9 cellular contexts compared by ENCODE assay signal in genomic region chr6:158284340-158285210, GRCh38. TPM values are rescaled to one million over a fixed set of nuclear protein-coding genes. Genes with fewer than 3 reads are reported as not detected.
DNase-seq lines count a peak whose midpoint lies in the region; ATAC-seq, FAIRE-seq and TF ChIP-seq lines count a peak whose summit lies in the region.
"Had no signal": no experiment of that assay in that cellular context is flagged by ENCODE, and none has a peak within 500 bp of the region (broad histone marks: within the 10 kb centered on the region; RNA-seq: fewer than 3 reads in every experiment).

No MANE protein-coding gene starts in this region.

- H3K4me1 Mint-ChIP-seq in activated naive CD4-positive, alpha-beta T cell treated with anti-CD3 and anti-CD28 coated beads, Interleukin-2, amount 10 ng/mL, durations not matched to agents 7 days and 5 days: peaks cover 43% of the 10 kb centered on the region

- H3K4me2 ChIP-seq in keratinocyte (ENCODE audit: control insufficient read depth, extremely low read depth, insufficient read depth, low read depth, low read length): peak overlapping the region; percentile 74

- H3K4me3 ChIP-seq in keratinocyte (ENCODE audit: control insufficient read depth in 2 of 3, extremely low read depth in 1 of 3, insufficient read depth in 2 of 3, low read depth in 1 of 3, low read length in 3 of 3) (peak overlapping the region in 1 of 3 experiments; percentile 14), thyroid gland (replicated peaks in 1 of 3) (no peak overlapping the region)

- no peak for DNase-seq in activated naive CD4-positive, alpha-beta T cell treated with anti-CD3 and anti-CD28 coated beads, Interleukin-2, amount 10 ng/mL, durations not matched to agents 7 days and 5 days
- no peak for DNase-seq in activated naive CD4-positive, alpha-beta T cell treated with anti-CD3 and anti-CD28 coated beads, Interleukin-2, amount 50 U/mL, for 16 hours
- DNase-seq in brain pericyte (ENCODE audit: low read depth, low spot score) (peak; percentile 41), keratinocyte (ENCODE audit: low read depth, low spot score) (no peak), thyroid gland (peak; percentile 89 to 92), AML-193 (lab: John Stamatoyannopoulos, UW) (no peak)

- peak; percentile 69 for FAIRE-seq in keratinocyte (lab: Jason Lieb, UNC)

- TF ChIP-seq POLR2A in thyroid gland (IDR thresholded peaks at IDR 0.05): no peak

- H3K4me1 ChIP-seq in keratinocyte (ENCODE audit: control insufficient read depth, extremely low read depth, insufficient read depth, low read length) (peaks cover 28% of the 10 kb centered on the region), thyroid gland (peaks cover 19 to 24% of the 10 kb centered on the region in 2 donors)

- H3K36me3 Mint-ChIP-seq in activated naive CD4-positive, alpha-beta T cell treated with anti-CD3 and anti-CD28 coated beads, Interleukin-2, amount 10 ng/mL, durations not matched to agents 7 days and 5 days: peaks cover 14% of the 10 kb centered on the region

- TF ChIP-seq CTCF in keratinocyte (optimal IDR thresholded peaks at IDR 0.05 in 1 of 3, IDR thresholded peaks at IDR 0.05 in 1 of 3, conservative IDR thresholded peaks at IDR 0.05 in 1 of 3; ENCODE audit: extremely low read depth in 1 of 3, insufficient read depth in 2 of 3, low read length in 3 of 3) (no peak), thyroid gland (IDR thresholded peaks at IDR 0.05) (no peak)

- CTCF ChIA-PET in activated naive CD4-positive, alpha-beta T cell treated with anti-CD3 and anti-CD28 coated beads, Interleukin-2, amount 10 ng/mL, durations not matched to agents 7 days and 5 days (lab: Charles Lee): interaction anchor here (1.5 to 1.8 kb wide), 2 partner anchors 13 to 64 kb away, joined by 4 to 5 read pairs; no protein-coding TSS in a partner anchor

- H3K9me3 Mint-ChIP-seq in activated naive CD4-positive, alpha-beta T cell treated with anti-CD3 and anti-CD28 coated beads, Interleukin-2, amount 10 ng/mL, durations not matched to agents 7 days and 5 days: no peaks in the 10 kb centered on the region
- H3K9me3 Mint-ChIP-seq: activated naive CD4-positive, alpha-beta T cell treated with anti-CD3 and anti-CD28 coated beads, Interleukin-2, amount 50 U/mL, for 24 hours had no signal

- H3K27ac ChIP-seq in keratinocyte (ENCODE audit: control insufficient read depth, insufficient read depth, low read length) (peak overlapping the region; percentile 24), thyroid gland (peak overlapping the region; percentile 57 to 64 (median 59))

- H3K9ac ChIP-seq in keratinocyte (ENCODE audit: control insufficient read depth, extremely low read depth, insufficient read depth, low read length): peak overlapping the region; percentile 35

- no peaks in the 10 kb centered on the region for H4K20me1 ChIP-seq in keratinocyte (ENCODE audit: control insufficient read depth, extremely low read depth, insufficient read depth, low read length)

- H3K27ac Mint-ChIP-seq in activated naive CD4-positive, alpha-beta T cell treated with anti-CD3 and anti-CD28 coated beads, Interleukin-2, amount 10 ng/mL, durations not matched to agents 7 days and 5 days: peak overlapping the region; percentile 49

- H3K27me3 Mint-ChIP-seq in activated naive CD4-positive, alpha-beta T cell treated with anti-CD3 and anti-CD28 coated beads, Interleukin-2, amount 10 ng/mL, durations not matched to agents 7 days and 5 days: no peaks in the 10 kb centered on the region
- H3K27me3 Mint-ChIP-seq: activated naive CD4-positive, alpha-beta T cell treated with anti-CD3 and anti-CD28 coated beads, Interleukin-2, amount 50 U/mL, for 24 hours had no signal

- ATAC-seq in GM19395 (IDR thresholded peaks at IDR 0.05; ENCODE audit: unreplicated experiment) (no peak), HG02642 (IDR thresholded peaks at IDR 0.05; ENCODE audit: poor library complexity, unreplicated experiment) (no peak)

- dilution Hi-C loops in keratinocyte (cut with MboI; ENCODE audit: extremely low pct_ligation_motif_present, low sequenced_read_pairs): no loop called here

- H3K9me3 ChIP-seq in keratinocyte (ENCODE audit: control insufficient read depth, low read depth, low read length): no peaks in the 10 kb centered on the region
- H3K9me3 ChIP-seq in thyroid gland: no peaks in the 10 kb centered on the region

- intact Hi-C loops in thyroid gland (cut with DNase I): no loop called here

- H2AFZ ChIP-seq in keratinocyte (ENCODE audit: control insufficient read depth, low read length): peak overlapping the region; percentile 24

- no peaks in the 10 kb centered on the region for H3K9me1 ChIP-seq in keratinocyte (ENCODE audit: control insufficient read depth, extremely low read depth, insufficient read depth, low read length)

- H3K27me3 ChIP-seq in keratinocyte (ENCODE audit: control insufficient read depth, extremely low read depth, insufficient read depth, low read length) (no peaks in the 10 kb centered on the region), thyroid gland (no peaks in the 10 kb centered on the region)

- 62 to 63% methylated on average over 12 of the region's 12 CpGs for WGBS in thyroid gland, 2 donors

- H3K79me2 ChIP-seq in keratinocyte (ENCODE audit: control insufficient read depth, insufficient read depth, low read length): peaks cover 14% of the 10 kb centered on the region

- no peak overlapping the region for H3K4me3 Mint-ChIP-seq in activated naive CD4-positive, alpha-beta T cell treated with anti-CD3 and anti-CD28 coated beads, Interleukin-2, amount 10 ng/mL, durations not matched to agents 7 days and 5 days
- H3K4me3 Mint-ChIP-seq: activated naive CD4-positive, alpha-beta T cell treated with anti-CD3 and anti-CD28 coated beads, Interleukin-2, amount 50 U/mL, for 24 hours had no signal

- H3K36me3 ChIP-seq in keratinocyte (ENCODE audit: control insufficient read depth in 2 of 2, extremely low read depth in 1 of 2, insufficient read depth in 2 of 2, low read length in 2 of 2) (peaks cover 0 to 6% of the 10 kb centered on the region in 2 experiments), thyroid gland (no peaks in the 10 kb centered on the region)

RNA-seq across cellular contexts. Expression of gene TULP4, which starts 27.7 kb away (rescaled TPM):
- 7.9 to 22.1 TPM (median 13.1 TPM) in 3 replicates for polyA plus RNA-seq in keratinocyte
- polyA plus RNA-seq in keratinocyte (2011; ENCODE audit: low read depth): 39.9 TPM
- polyA plus RNA-seq in keratinocyte (2011; cell fraction: cytosol; rRNA removed): 13.9 and 15.4 TPM in 2 replicates
- polyA plus RNA-seq in keratinocyte (2011; cell fraction: nucleus; rRNA removed): 34.3 and 35.4 TPM in 2 replicates
- polyA plus RNA-seq in keratinocyte (2012; ENCODE audit: low replicate concordance): 12.3 and 25.5 TPM in 2 replicates
- 68.5 to 134 TPM (median 92.3 TPM) in 3 replicates for polyA minus RNA-seq in keratinocyte
- polyA minus RNA-seq in keratinocyte (2011; cell fraction: cytosol; rRNA and poly(A)+ RNA removed): 90.9 TPM
- 56.6 and 99.2 TPM in 2 replicates for polyA minus RNA-seq in keratinocyte (2011; cell fraction: nucleus; rRNA and poly(A)+ RNA removed)
- 100 to 1,000 TPM; 209 to 459 (median 292) TPM for total RNA-seq in thyroid gland

Comparison
In these comparisons a context has a peak if more than half of its experiments do, and no peak if none do; other contexts are left out.
1. DNase-seq: peak in brain pericyte (single experiment) and thyroid gland (2 of 2); none in activated naive CD4-positive, alpha-beta T cell treated with anti-CD3 and anti-CD28 coated beads, Interleukin-2, amount 10 ng/mL, durations not matched to agents 7 days and 5 days (single experiment), activated naive CD4-positive, alpha-beta T cell treated with anti-CD3 and anti-CD28 coated beads, Interleukin-2, amount 50 U/mL, for 16 hours (single experiment), keratinocyte (single experiment) and AML-193 (0 of 2).